In the genomic region with DNA sequence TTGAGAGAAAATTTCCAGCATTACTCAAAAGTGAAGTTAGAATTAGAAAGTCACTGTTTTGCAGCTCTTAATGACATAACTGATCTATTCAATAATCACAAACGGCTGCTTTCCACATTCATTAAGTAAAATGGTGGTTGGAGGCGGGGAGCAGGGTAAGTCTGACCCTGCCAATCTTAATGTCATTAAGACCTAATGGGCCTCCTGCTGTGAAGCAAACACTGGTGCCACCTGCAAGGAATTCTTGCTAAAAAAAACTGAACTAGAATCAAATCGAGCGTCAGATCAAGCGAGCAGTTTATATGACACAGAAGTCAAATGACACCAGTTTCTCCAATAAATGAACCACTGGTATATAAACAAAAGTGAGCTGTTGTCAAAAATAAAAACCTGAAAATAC, we compare ENCODE assay signal across 16 cellular contexts.
A peak's percentile ranks its signal among the peaks of the same experiment; 100 is the strongest.
DNase-seq lines count a peak whose midpoint lies in the region; ATAC-seq and TF ChIP-seq lines count a peak whose summit lies in the region.
"Had no signal": no experiment of that assay in that cellular context is flagged by ENCODE, and none has a peak within 500 bp of the region (broad histone marks: within the 10 kb centered on the region; RNA-seq: fewer than 3 reads in every experiment).

No MANE protein-coding gene starts in this region.

- DNase-seq in NCI-H748 (lab: John Stamatoyannopoulos, UW; ENCODE audit: unreplicated experiment) = peak; percentile 48
- no peak for DNase-seq in NCI-H748 treated with DMSO at 0.1 percent for 48 hours (lab: John Stamatoyannopoulos, UW)
- DNase-seq in NCI-H146 (lab: John Stamatoyannopoulos, UW) = peak; percentile 81
- peak; percentile 22 for DNase-seq in iPS-NIHi11 (ENCODE audit: low spot score)
- DNase-seq in progenitor cell of endocrine pancreas (ENCODE audit: low spot score, unreplicated experiment) = no peak
- no peak for DNase-seq in gastrocnemius medialis
- DNase-seq: 8988T; CD4-positive, CD25-positive, alpha-beta regulatory T cell; CD8-positive, alpha-beta memory T cell; COR-L47; GDM1; GM23248 had no signal

- peaks cover 1% of the 10 kb centered on the region for H3K4me1 Mint-ChIP-seq in progenitor cell of endocrine pancreas (ENCODE audit: low read depth)
- H3K4me1 Mint-ChIP-seq: CD8-positive, alpha-beta memory T cell had no signal

- peaks cover 9% of the 10 kb centered on the region for H3K9me3 Mint-ChIP-seq in progenitor cell of endocrine pancreas (ENCODE audit: low read depth)

- no peak overlapping the region for H3K4me3 ChIP-seq in gastrocnemius medialis
- H3K4me3 ChIP-seq: BLaER1, GM23248, HAP-1 had no signal

- no peak for TF ChIP-seq POLR2A in gastrocnemius medialis (IDR thresholded peaks at IDR 0.05)

- H3K27me3 Mint-ChIP-seq in progenitor cell of endocrine pancreas = peaks cover 28% of the 10 kb centered on the region
- H3K27me3 Mint-ChIP-seq: CD4-positive, CD25-positive, alpha-beta regulatory T cell had no signal

- intact Hi-C loops in gastrocnemius medialis (cut with DNase I; ENCODE audit: low total_unique reads) = no loop called here

- H3K27me3 ChIP-seq in gastrocnemius medialis = peaks cover 0 to under 1% (median 0%) of the 10 kb centered on the region in 3 donors

- no peaks in the 10 kb centered on the region for H3K36me3 Mint-ChIP-seq in progenitor cell of endocrine pancreas (ENCODE audit: insufficient read depth)
- H3K36me3 Mint-ChIP-seq: CD4-positive, CD25-positive, alpha-beta regulatory T cell had no signal

- in situ Hi-C loops in gastrocnemius medialis (cut with MboI; ENCODE audit: low sequenced_read_pairs in 4 of 4) = no loop called here

- H3K4me3 Mint-ChIP-seq in progenitor cell of endocrine pancreas (ENCODE audit: low read depth) = no peak overlapping the region
- H3K4me3 Mint-ChIP-seq: CD4-positive, CD25-positive, alpha-beta regulatory T cell had no signal

- no peaks in the 10 kb centered on the region for H3K9me3 ChIP-seq in gastrocnemius medialis
- H3K9me3 ChIP-seq: BLaER1, HAP-1 had no signal

- H3K4me1 ChIP-seq in gastrocnemius medialis = no peaks in the 10 kb centered on the region
- H3K4me1 ChIP-seq: BLaER1 had no signal

- no peak overlapping the region for H3K27ac ChIP-seq in gastrocnemius medialis
- H3K27ac ChIP-seq: BLaER1, GM23248 had no signal

- ATAC-seq in HG03571 (IDR thresholded peaks at IDR 0.05; ENCODE audit: unreplicated experiment) (no peak), gastrocnemius medialis (no peak)
- ATAC-seq in activated CD4-positive, CD25-positive, alpha-beta regulatory T cell treated with anti-CD3 and anti-CD28 coated beads, Interleukin-2, amount 50 U/mL, for 24 hours = no peak

- peak overlapping the region; percentile 63 for H3K27ac Mint-ChIP-seq in progenitor cell of endocrine pancreas
- H3K27ac Mint-ChIP-seq: CD4-positive, CD25-positive, alpha-beta regulatory T cell had no signal

- no peak for TF ChIP-seq CTCF in progenitor cell of endocrine pancreas (IDR thresholded peaks at IDR 0.05; ENCODE audit: unreplicated experiment)
- TF ChIP-seq CTCF in gastrocnemius medialis (IDR thresholded peaks at IDR 0.05 in 4 of 5, conservative IDR thresholded peaks at IDR 0.05 in 1 of 5) = no peak

- no peaks in the 10 kb centered on the region for H3K36me3 ChIP-seq in gastrocnemius medialis
- H3K36me3 ChIP-seq: BLaER1, HAP-1 had no signal

Comparison
In these comparisons a context has a peak if more than half of its experiments do, and no peak if none do; other contexts are left out.
1. DNase-seq: peak in NCI-H748 (single experiment), NCI-H146 (single experiment) and iPS-NIHi11 (single experiment); none in NCI-H748 treated with DMSO at 0.1 percent for 48 hours (single experiment), progenitor cell of endocrine pancreas (single experiment) and gastrocnemius medialis (0 of 2).